10 cellular contexts compared by ENCODE assay signal in the genomic region with DNA sequence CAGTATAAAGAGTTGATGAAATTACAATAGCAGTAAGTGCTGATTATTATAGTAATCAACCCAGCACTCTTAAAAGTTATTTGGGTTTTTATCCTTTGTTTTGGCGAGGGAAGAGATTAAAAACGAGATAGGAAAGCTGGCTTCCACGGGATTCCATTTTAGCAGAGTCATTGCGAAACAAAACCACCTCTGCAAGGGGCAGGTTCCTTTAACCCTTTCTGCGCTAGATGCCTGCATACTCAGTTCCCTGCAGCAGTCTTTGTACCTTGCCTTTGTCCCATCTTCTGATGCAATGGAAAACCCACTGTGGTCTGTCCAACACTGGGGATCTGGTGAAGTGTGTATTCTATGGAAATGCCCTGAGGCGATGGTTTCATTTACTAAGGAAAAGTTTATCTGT. TPM values are rescaled to one million over a fixed set of nuclear protein-coding genes. Genes with fewer than 3 reads are reported as not detected.
A peak's percentile ranks its signal among the peaks of the same experiment; 100 is the strongest.
DNase-seq lines count a peak whose midpoint lies in the region; ATAC-seq, FAIRE-seq and TF ChIP-seq lines count a peak whose summit lies in the region.
"Had no signal": no experiment of that assay in that cellular context is flagged by ENCODE, and none has a peak within 500 bp of the region (broad histone marks: within the 10 kb centered on the region; RNA-seq: fewer than 3 reads in every experiment).

No MANE protein-coding gene starts in this region.

- H3K4me2 ChIP-seq in K562 (ENCODE audit: insufficient read depth, low read length), result peak overlapping the region; percentile 42

- TF ChIP-seq RAD21 in K562 (CRISPR knock-in tag; conservative IDR thresholded peaks at IDR 0.05 in 1 of 2, IDR thresholded peaks at IDR 0.05 in 1 of 2), result no peak

- peaks cover 5 to 34% of the 10 kb centered on the region in 2 experiments for H3K4me1 ChIP-seq in K562 (replicated peaks in 1 of 2; ENCODE audit: control insufficient read depth in 2 of 2, insufficient read depth in 2 of 2, low read length in 2 of 2)
- H3K4me1 ChIP-seq in naive thymus-derived CD4-positive, alpha-beta T cell (ENCODE audit: control insufficient read depth in 2 of 2, insufficient read depth in 2 of 2, low read length in 2 of 2), result peaks cover 31 to 53% of the 10 kb centered on the region in 2 donors
- H3K4me1 ChIP-seq in tibial nerve, result peaks cover 0 to 62% (median 33%) of the 10 kb centered on the region in 4 donors

- peaks cover 0 to 8% (median 0%) of the 10 kb centered on the region in 11 donors for H3K9me3 Mint-ChIP-seq in naive thymus-derived CD4-positive, alpha-beta T cell

- H3K4me3 ChIP-seq in K562 (no peak overlapping the region), tibial nerve (no peak overlapping the region)
- no peak overlapping the region for H3K4me3 ChIP-seq in naive thymus-derived CD4-positive, alpha-beta T cell (ENCODE audit: low read length)

- WGBS in K562 (ENCODE audit: insufficient coverage, low coverage, missing lambda C conversion rate), result under 1% methylated on average over 6 of the region's 6 CpGs
- WGBS in tibial nerve, 2 donors, result 46 to 48% methylated on average over 6 of the region's 6 CpGs

- peaks cover 0 to 43% (median 14%) of the 10 kb centered on the region in 5 donors for H3K36me3 Mint-ChIP-seq in naive thymus-derived CD4-positive, alpha-beta T cell

- peak; percentile 34; the same call in 1 of the 2 replicates for TF ChIP-seq EP300 in K562 (IDR thresholded peaks at IDR 0.05; ENCODE audit: low read length)
- TF ChIP-seq EP300 in tibial nerve (IDR thresholded peaks at IDR 0.05), result no peak

- H3K36me3 ChIP-seq in K562 (ENCODE audit: control insufficient read depth, insufficient read depth, low read length) (no peaks in the 10 kb centered on the region), tibial nerve (peaks cover 0 to 19% (median 0%) of the 10 kb centered on the region in 3 donors)
- peaks cover 0 to 11% (median 6%) of the 10 kb centered on the region in 3 experiments for H3K36me3 ChIP-seq in naive thymus-derived CD4-positive, alpha-beta T cell (ENCODE audit: control insufficient read depth in 2 of 3, insufficient read depth in 3 of 3, low read length in 3 of 3)

- TF ChIP-seq POLR2A in K562 (conservative IDR thresholded peaks at IDR 0.05), result no peak
- no peak for TF ChIP-seq POLR2A in tibial nerve (IDR thresholded peaks at IDR 0.05)

- no peaks in the 10 kb centered on the region for H3K79me2 ChIP-seq in K562 (ENCODE audit: control insufficient read depth, insufficient read depth, low read length)

- peak; percentile 80 for DNase-seq in Daoy (ENCODE audit: low read depth)
- peak; percentile 59 for DNase-seq in HuH-7 (ENCODE audit: low spot score)
- DNase-seq in K562 (ENCODE audit: extremely low read depth in 1 of 4, low spot score in 3 of 4), result peak in 2 of 4 experiments; percentile 50 to 53
- DNase-seq in naive thymus-derived CD4-positive, alpha-beta T cell, result no peak
- no peak for DNase-seq in NCI-H69 (lab: John Stamatoyannopoulos, UW)
- no peak for DNase-seq in NCI-H82 treated with DMSO at 0.1 percent for 48 hours (lab: John Stamatoyannopoulos, UW; ENCODE audit: unreplicated experiment)
- DNase-seq in tibial nerve (ENCODE audit: low spot score in 2 of 2), result no peak
- DNase-seq: NCI-H510A treated with DMSO at 0.1 percent for 48 hours had no signal

- TF ChIP-seq CTCF in K562 (IDR thresholded peaks at IDR 0.05 in 2 of 3, conservative IDR thresholded peaks at IDR 0.05 in 1 of 3; ENCODE audit: insufficient read depth in 2 of 3, low read depth in 1 of 3, low read length in 3 of 3) (no peak), tibial nerve (IDR thresholded peaks at IDR 0.05) (no peak)

- intact Hi-C loops in K562 (cut with micrococcal nuclease), result loop anchor here (5.0 kb wide), 1 partner anchor 143 kb away; no protein-coding TSS in a partner anchor
- intact Hi-C loops in naive thymus-derived CD4-positive, alpha-beta T cell (cut with micrococcal nuclease), result loop anchor here (1.0 to 10.0 kb wide), 6 partner anchors 9 to 1913 kb away; a partner anchor contains a TSS

- peak overlapping the region in 5 of 9 donors; percentile 50 to 90 (median 62) for H3K27ac Mint-ChIP-seq in naive thymus-derived CD4-positive, alpha-beta T cell

- H2AFZ ChIP-seq in K562 (ENCODE audit: low read depth, low read length), result no peak overlapping the region

- no peaks in the 10 kb centered on the region for H4K20me1 ChIP-seq in K562 (replicated peaks; ENCODE audit: control insufficient read depth, insufficient read depth, low read length)

- H3K9me1 ChIP-seq in K562 (ENCODE audit: control insufficient read depth, insufficient read depth, low read length), result no peaks in the 10 kb centered on the region

- no TSS peak for BruUV-seq in K562 (replicated peaks; lab: Mats Ljungman, UMichigan)

- H3K9ac ChIP-seq in K562 (ENCODE audit: insufficient read depth in 1 of 2, low read depth in 2 of 2, low read length in 2 of 2), result no peak overlapping the region

- no peaks in the 10 kb centered on the region for H3K27me3 Mint-ChIP-seq in naive thymus-derived CD4-positive, alpha-beta T cell

- H3K4me1 Mint-ChIP-seq in naive thymus-derived CD4-positive, alpha-beta T cell, result peaks cover 38 to 83% (median 72%) of the 10 kb centered on the region in 7 donors

- H3K27me3 ChIP-seq in K562 (ENCODE audit: control insufficient read depth in 2 of 2, insufficient read depth in 2 of 2, low read length in 2 of 2) (no peaks in the 10 kb centered on the region), tibial nerve (no peaks in the 10 kb centered on the region)
- H3K27me3 ChIP-seq in naive thymus-derived CD4-positive, alpha-beta T cell (ENCODE audit: control insufficient read depth in 2 of 2, insufficient read depth in 2 of 2, low read length in 2 of 2), result no peaks in the 10 kb centered on the region

- no peak for ATAC-seq in K562
- ATAC-seq in naive thymus-derived CD4-positive, alpha-beta T cell, result no peak
- ATAC-seq in HG03565 (IDR thresholded peaks at IDR 0.05; ENCODE audit: unreplicated experiment), result no peak
- ATAC-seq: sciatic nerve had no signal

- in situ Hi-C loops in K562 (cut with MboI), result no loop called here

- peak overlapping the region in 9 of 10 donors; percentile 47 to 90 (median 82) for H3K4me3 Mint-ChIP-seq in naive thymus-derived CD4-positive, alpha-beta T cell

- peak; percentile 83 for FAIRE-seq in K562 (lab: Jason Lieb, UNC)

- H3K27ac ChIP-seq in K562 (ENCODE audit: extremely low read depth, low read depth, low read length) (no peak overlapping the region; the same call in 2 of the 3 replicates), tibial nerve (no peak overlapping the region)
- no peak overlapping the region for H3K27ac ChIP-seq in naive thymus-derived CD4-positive, alpha-beta T cell (ENCODE audit: low read depth, low read length)

- H3K9me3 ChIP-seq in K562 (replicated peaks; ENCODE audit: control insufficient read depth, insufficient read depth, low read depth, low read length) (no peaks in the 10 kb centered on the region), tibial nerve (no peaks in the 10 kb centered on the region)
- no peaks in the 10 kb centered on the region for H3K9me3 ChIP-seq in naive thymus-derived CD4-positive, alpha-beta T cell (ENCODE audit: control insufficient read depth in 2 of 3, low read length in 3 of 3)

- POLR2A ChIA-PET in K562 (lab: Yijun Ruan, JAX), result interaction anchor here (1.0 to 2.8 kb wide), 5 partner anchors 8 to 15 kb away, joined by 3 to 15 read pairs (median 4); no protein-coding TSS in a partner anchor
- POLR2A ChIA-PET in naive thymus-derived CD4-positive, alpha-beta T cell (lab: Charles Lee), result interaction anchor here (1.8 to 9.0 kb wide), 5 partner anchors 9 to 562 kb away, joined by 4 to 119 read pairs (median 16); a partner anchor contains a TSS

- CTCF ChIA-PET in K562 (lab: Yijun Ruan, JAX; ENCODE audit: low intra/inter-chr PET ratio), result no interaction called here
- CTCF ChIA-PET in naive thymus-derived CD4-positive, alpha-beta T cell (lab: Charles Lee), result interaction anchor here (0.6 to 7.0 kb wide), 5 partner anchors 14 to 562 kb away, joined by 4 to 74 read pairs (median 14); no protein-coding TSS in a partner anchor

TF ChIP-seq in K562, 482 proteins besides CTCF, POLR2A, EP300 and RAD21 (continues in another document):
- TF ChIP-seq TRIM24 (IDR thresholded peaks at IDR 0.05) (0 out of 4 replicates have a peak, but pooled peaks have one; percentile 10 to 15), RCOR1 (IDR thresholded peaks at IDR 0.05; ENCODE audit: borderline replicate concordance in 1 of 2, low read depth in 2 of 2, low read length in 2 of 2) (peak in 1 of 2 experiments; percentile 21; a peak in 1 of 4 replicates), MTA3 (IDR thresholded peaks at IDR 0.05; ENCODE audit: borderline replicate concordance) (0 out of 2 replicates have a peak, but pooled peaks have one; percentile 35)

RNA-seq across cellular contexts. Expression of a gene that starts 2.7 kb away (rescaled TPM):
- 50.5 and 53.3 TPM in 2 replicates for total RNA-seq in Daoy (2014; rRNA removed; shearing (Covaris generic))
- 9.5 and 20.9 TPM in 2 replicates for total RNA-seq in K562 (2011; cell fraction: chromatin; rRNA removed; ENCODE audit: low replicate concordance)
- total RNA-seq in K562 (2011; cell fraction: nucleolus; rRNA removed), result 5.9 and 6.2 TPM in 2 replicates
- total RNA-seq in K562 (2011; cell fraction: nucleoplasm; rRNA removed), result 13.0 and 14.9 TPM in 2 replicates
- total RNA-seq in K562 (2014; rRNA removed), result 7.8 and 9.1 TPM in 2 replicates
- total RNA-seq in K562 (2014; rRNA removed; fragmentation: Illumina TruSeq; extraction: Trizol), result 10.3 and 13.4 TPM in 2 replicates
- 4.9 and 5.4 TPM in 2 replicates for total RNA-seq in K562 (2015; rRNA removed; fragmentation: Illumina TruSeq; extraction: Trizol)
- 12.0 and 12.3 TPM in 2 replicates for total RNA-seq in K562 (2021)
- polyA plus RNA-seq in K562 (2011; rRNA removed), result 34.4 and 37.4 TPM in 2 replicates
- polyA plus RNA-seq in K562 (2011; cell fraction: cytosol; rRNA removed), result 14.7 and 17.6 TPM in 2 replicates
- 10.9 and 20.4 TPM in 2 replicates for polyA plus RNA-seq in K562 (2011; cell fraction: nucleus; rRNA removed)
- polyA plus RNA-seq in K562 (2012), result 12.8 and 40.6 TPM in 2 replicates
- polyA plus RNA-seq in K562 (2014; fragmentation: Illumina TruSeq; extraction: Trizol), result 10.9 and 11.9 TPM in 2 replicates
- 10 to 100 TPM; 19.0 to 23.8 TPM for polyA plus RNA-seq in K562 (2014; fragmentation: Nextera tagmentation; extraction: Ambion mirVana)
- 13.5 and 15.0 TPM in 2 replicates for polyA plus RNA-seq in K562 (2014; rRNA removed)
- 31.6 and 33.5 TPM in 2 replicates for polyA minus RNA-seq in K562 (2011; rRNA and poly(A)+ RNA removed)
- 10.4 and 11.4 TPM in 2 replicates for polyA minus RNA-seq in K562 (2011; cell fraction: cytosol; rRNA and poly(A)+ RNA removed)
- 6.6 and 11.2 TPM in 2 replicates for polyA minus RNA-seq in K562 (2011; cell fraction: nucleus; rRNA and poly(A)+ RNA removed)
- 1,000 to 10,000 TPM in 1 of 5 experiments, 100 to 1,000 TPM in 1, 10 to 100 TPM in 3; 30.9 to 1,022 (median 98.3) TPM for total RNA-seq in naive thymus-derived CD4-positive, alpha-beta T cell
- 100 to 1,000 TPM in 1 of 2 donors, 10 to 100 TPM in 1; 86.3 to 129 TPM for polyA plus RNA-seq in naive thymus-derived CD4-positive, alpha-beta T cell
- 10 to 100 TPM; 53.4 to 94.2 (median 71.4) TPM for total RNA-seq in tibial nerve

Comparison
In these comparisons a context has a peak if more than half of its experiments do, and no peak if none do; other contexts are left out.
1. DNase-seq: peak in Daoy (single experiment) and HuH-7 (single experiment); none in naive thymus-derived CD4-positive, alpha-beta T cell (0 of 9), NCI-H69 (single experiment), NCI-H82 treated with DMSO at 0.1 percent for 48 hours (single experiment) and tibial nerve (0 of 2).